Comparison of ENCODE assay signal across 1 cellular context in the genomic region with DNA sequence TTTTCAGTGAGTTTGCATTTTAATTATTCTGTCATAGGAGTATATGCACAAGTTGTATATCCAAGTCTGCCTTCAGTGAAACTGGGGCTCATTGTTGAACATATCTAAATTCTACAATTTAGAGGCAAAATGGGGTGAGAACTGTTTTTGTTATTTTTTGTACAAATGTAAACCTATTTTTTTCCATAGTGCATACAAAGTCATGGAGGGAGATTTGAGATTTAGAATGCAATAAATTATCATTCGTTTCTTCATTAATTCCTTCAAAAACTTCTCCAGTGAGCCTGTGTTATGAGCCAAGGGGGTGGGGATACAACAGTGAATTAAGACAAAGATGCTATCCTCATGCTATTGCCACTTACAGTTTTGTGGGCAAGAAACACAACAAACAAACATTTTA.
A peak's percentile ranks its signal among the peaks of the same experiment; 100 is the strongest.
TF ChIP-seq lines count a peak whose summit lies in the region.

No MANE protein-coding gene starts in this region.

TF ChIP-seq in K562, 482 proteins besides CTCF, POLR2A, EP300 and RAD21:
- TF ChIP-seq ZNF584 (CRISPR knock-in tag; IDR thresholded peaks at IDR 0.05; ENCODE audit: low read depth) (peak; percentile 71), GTF2A2 (tag; IDR thresholded peaks at IDR 0.05) (peak; percentile 37; the same call in 1 of the 2 replicates), BCOR (IDR thresholded peaks at IDR 0.05) (no peak), ETV6 (IDR thresholded peaks at IDR 0.05; ENCODE audit: borderline replicate concordance in 1 of 2, low read depth in 2 of 2, low read length in 1 of 2) (no peak), ETV6 (CRISPR knock-in tag; IDR thresholded peaks at IDR 0.05; ENCODE audit: borderline replicate concordance) (no peak), XRCC4 (IDR thresholded peaks at IDR 0.05; ENCODE audit: extremely low read depth, insufficient read depth, insufficient read length) (no peak), RB1 (IDR thresholded peaks at IDR 0.05; ENCODE audit: low read depth) (no peak), DMBX1 (CRISPR knock-in tag; IDR thresholded peaks at IDR 0.05; ENCODE audit: borderline replicate concordance) (peak; percentile 55; the same call in 1 of the 2 replicates), MTA2 (IDR thresholded peaks at IDR 0.05; ENCODE audit: low read depth) (no peak), SMAD4 (CRISPR knock-in tag; conservative IDR thresholded peaks at IDR 0.05) (peak; percentile 57), ZNF253 (CRISPR knock-in tag; conservative IDR thresholded peaks at IDR 0.05) (no peak), RBFOX2 (IDR thresholded peaks at IDR 0.05; ENCODE audit: low read depth, low read length) (peak; percentile 8; the same call in 1 of the 2 replicates), NFIX (CRISPR knock-in tag; IDR thresholded peaks at IDR 0.05; ENCODE audit: low read depth) (0 out of 2 replicates have a peak, but pooled peaks have one; percentile 1), GATA2 (CRISPR knock-in tag; IDR thresholded peaks at IDR 0.05) (no peak), ZNF175 (CRISPR knock-in tag; IDR thresholded peaks at IDR 0.05; ENCODE audit: low read depth) (peak; percentile 86; the same call in 1 of the 2 replicates), ZNF197 (CRISPR knock-in tag; IDR thresholded peaks at IDR 0.05; ENCODE audit: low read depth) (0 out of 2 replicates have a peak, but pooled peaks have one; percentile 9), CREB5 (CRISPR knock-in tag; IDR thresholded peaks at IDR 0.05) (no peak), CREM (IDR thresholded peaks at IDR 0.05; ENCODE audit: low read depth) (no peak), FOXO4 (CRISPR knock-in tag; IDR thresholded peaks at IDR 0.05) (no peak), ZBTB49 (CRISPR knock-in tag; IDR thresholded peaks at IDR 0.05; ENCODE audit: borderline replicate concordance) (no peak), MECOM (CRISPR knock-in tag; IDR thresholded peaks at IDR 0.05) (peak; percentile 51), ZBTB7A (IDR thresholded peaks at IDR 0.05; ENCODE audit: borderline replicate concordance, control insufficient read depth, low read depth, low read length) (no peak)
- TF ChIP-seq, protein P1, sequence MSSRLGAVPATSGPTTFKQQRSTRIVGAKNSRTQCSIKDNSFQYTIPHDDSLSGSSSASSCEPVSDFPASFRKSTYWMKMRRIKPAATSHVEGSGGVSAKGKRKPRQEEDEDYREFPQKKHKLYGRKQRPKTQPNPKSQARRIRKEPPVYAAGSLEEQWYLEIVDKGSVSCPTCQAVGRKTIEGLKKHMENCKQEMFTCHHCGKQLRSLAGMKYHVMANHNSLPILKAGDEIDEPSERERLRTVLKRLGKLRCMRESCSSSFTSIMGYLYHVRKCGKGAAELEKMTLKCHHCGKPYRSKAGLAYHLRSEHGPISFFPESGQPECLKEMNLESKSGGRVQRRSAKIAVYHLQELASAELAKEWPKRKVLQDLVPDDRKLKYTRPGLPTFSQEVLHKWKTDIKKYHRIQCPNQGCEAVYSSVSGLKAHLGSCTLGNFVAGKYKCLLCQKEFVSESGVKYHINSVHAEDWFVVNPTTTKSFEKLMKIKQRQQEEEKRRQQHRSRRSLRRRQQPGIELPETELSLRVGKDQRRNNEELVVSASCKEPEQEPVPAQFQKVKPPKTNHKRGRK (tag; IDR thresholded peaks at IDR 0.05): no peak
- TF ChIP-seq, protein P2, sequence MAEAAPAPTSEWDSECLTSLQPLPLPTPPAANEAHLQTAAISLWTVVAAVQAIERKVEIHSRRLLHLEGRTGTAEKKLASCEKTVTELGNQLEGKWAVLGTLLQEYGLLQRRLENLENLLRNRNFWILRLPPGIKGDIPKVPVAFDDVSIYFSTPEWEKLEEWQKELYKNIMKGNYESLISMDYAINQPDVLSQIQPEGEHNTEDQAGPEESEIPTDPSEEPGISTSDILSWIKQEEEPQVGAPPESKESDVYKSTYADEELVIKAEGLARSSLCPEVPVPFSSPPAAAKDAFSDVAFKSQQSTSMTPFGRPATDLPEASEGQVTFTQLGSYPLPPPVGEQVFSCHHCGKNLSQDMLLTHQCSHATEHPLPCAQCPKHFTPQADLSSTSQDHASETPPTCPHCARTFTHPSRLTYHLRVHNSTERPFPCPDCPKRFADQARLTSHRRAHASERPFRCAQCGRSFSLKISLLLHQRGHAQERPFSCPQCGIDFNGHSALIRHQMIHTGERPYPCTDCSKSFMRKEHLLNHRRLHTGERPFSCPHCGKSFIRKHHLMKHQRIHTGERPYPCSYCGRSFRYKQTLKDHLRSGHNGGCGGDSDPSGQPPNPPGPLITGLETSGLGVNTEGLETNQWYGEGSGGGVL (CRISPR knock-in tag; IDR thresholded peaks at IDR 0.05): peak; percentile 10; the same call in 1 of the 2 replicates
- TF ChIP-seq, protein P3, sequence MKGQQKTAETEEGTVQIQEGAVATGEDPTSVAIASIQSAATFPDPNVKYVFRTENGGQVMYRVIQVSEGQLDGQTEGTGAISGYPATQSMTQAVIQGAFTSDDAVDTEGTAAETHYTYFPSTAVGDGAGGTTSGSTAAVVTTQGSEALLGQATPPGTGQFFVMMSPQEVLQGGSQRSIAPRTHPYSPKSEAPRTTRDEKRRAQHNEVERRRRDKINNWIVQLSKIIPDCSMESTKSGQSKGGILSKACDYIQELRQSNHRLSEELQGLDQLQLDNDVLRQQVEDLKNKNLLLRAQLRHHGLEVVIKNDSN (CRISPR knock-in tag; IDR thresholded peaks at IDR 0.05): no peak
- TF ChIP-seq, protein P4, sequence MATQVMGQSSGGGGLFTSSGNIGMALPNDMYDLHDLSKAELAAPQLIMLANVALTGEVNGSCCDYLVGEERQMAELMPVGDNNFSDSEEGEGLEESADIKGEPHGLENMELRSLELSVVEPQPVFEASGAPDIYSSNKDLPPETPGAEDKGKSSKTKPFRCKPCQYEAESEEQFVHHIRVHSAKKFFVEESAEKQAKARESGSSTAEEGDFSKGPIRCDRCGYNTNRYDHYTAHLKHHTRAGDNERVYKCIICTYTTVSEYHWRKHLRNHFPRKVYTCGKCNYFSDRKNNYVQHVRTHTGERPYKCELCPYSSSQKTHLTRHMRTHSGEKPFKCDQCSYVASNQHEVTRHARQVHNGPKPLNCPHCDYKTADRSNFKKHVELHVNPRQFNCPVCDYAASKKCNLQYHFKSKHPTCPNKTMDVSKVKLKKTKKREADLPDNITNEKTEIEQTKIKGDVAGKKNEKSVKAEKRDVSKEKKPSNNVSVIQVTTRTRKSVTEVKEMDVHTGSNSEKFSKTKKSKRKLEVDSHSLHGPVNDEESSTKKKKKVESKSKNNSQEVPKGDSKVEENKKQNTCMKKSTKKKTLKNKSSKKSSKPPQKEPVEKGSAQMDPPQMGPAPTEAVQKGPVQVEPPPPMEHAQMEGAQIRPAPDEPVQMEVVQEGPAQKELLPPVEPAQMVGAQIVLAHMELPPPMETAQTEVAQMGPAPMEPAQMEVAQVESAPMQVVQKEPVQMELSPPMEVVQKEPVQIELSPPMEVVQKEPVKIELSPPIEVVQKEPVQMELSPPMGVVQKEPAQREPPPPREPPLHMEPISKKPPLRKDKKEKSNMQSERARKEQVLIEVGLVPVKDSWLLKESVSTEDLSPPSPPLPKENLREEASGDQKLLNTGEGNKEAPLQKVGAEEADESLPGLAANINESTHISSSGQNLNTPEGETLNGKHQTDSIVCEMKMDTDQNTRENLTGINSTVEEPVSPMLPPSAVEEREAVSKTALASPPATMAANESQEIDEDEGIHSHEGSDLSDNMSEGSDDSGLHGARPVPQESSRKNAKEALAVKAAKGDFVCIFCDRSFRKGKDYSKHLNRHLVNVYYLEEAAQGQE (CRISPR knock-in tag; IDR thresholded peaks at IDR 0.05; ENCODE audit: low read depth): no peak
